Comparison of ENCODE assay signal across 24 cellular contexts in genomic region chr10:99529483-99530107, GRCh38. TPM values are rescaled to one million over a fixed set of nuclear protein-coding genes. Genes with fewer than 3 reads are reported as not detected.
A peak's percentile ranks its signal among the peaks of the same experiment; 100 is the strongest.
DNase-seq lines count a peak whose midpoint lies in the region; ATAC-seq, FAIRE-seq and TF ChIP-seq lines count a peak whose summit lies in the region.
"Had no signal": no experiment of that assay in that cellular context is flagged by ENCODE, and none has a peak within 500 bp of the region (broad histone marks: within the 10 kb centered on the region; RNA-seq: fewer than 3 reads in every experiment).

No MANE protein-coding gene starts in this region.

- BruUV-seq in endothelial cell of umbilical vein (replicated peaks; lab: Mats Ljungman, UMichigan): no TSS peak

- H3K4me2 ChIP-seq in endothelial cell of umbilical vein (ENCODE audit: insufficient read depth, low read length): no peak overlapping the region
- H3K4me2 ChIP-seq in osteoblast (ENCODE audit: insufficient read depth, low read length): no peak overlapping the region

- dilution Hi-C loops in endothelial cell of umbilical vein (cut with MboI; ENCODE audit: extremely low pct_ligation_motif_present, low sequenced_read_pairs): no loop called here

- in situ Hi-C loops in ACHN (cut with HindIII; ENCODE audit: low pct_ligation_motif_present, low pct_unique_long_range_greater_than_20kb, low sequenced_read_pairs): no loop called here

- DNase-seq in NCI-H2171 treated with DMSO at 0.1 percent for 48 hours (lab: John Stamatoyannopoulos, UW) (peak; percentile 47), NCI-H2171 (lab: John Stamatoyannopoulos, UW) (no peak), NCI-H69 (lab: John Stamatoyannopoulos, UW) (peak; percentile 30), endothelial cell of umbilical vein (ENCODE audit: low read depth, low spot score) (no peak), osteoblast (ENCODE audit: insufficient read length, low spot score, missing footprints) (peak; percentile 71), SKM-1 treated with dmso at 0.1 percent for 144 hours (lab: John Stamatoyannopoulos, UW; ENCODE audit: unreplicated experiment) (no peak), ACHN (no peak)
- DNase-seq: activated CD8-positive, alpha-beta memory T cell treated with anti-CD3 and anti-CD28 coated beads, Interleukin-2, amount 10 ng/mL, durations not matched to agents 7 days and 5 days; body of pancreas; GM23248; heart left ventricle; Karpas-422; NCI-H1105; NCI-H226; Right ventricle myocardium superior had no signal

- H2AFZ ChIP-seq in endothelial cell of umbilical vein (ENCODE audit: low read depth, low read length): no peak overlapping the region
- no peak overlapping the region for H2AFZ ChIP-seq in osteoblast (ENCODE audit: low read length)
- H2AFZ ChIP-seq: GM23248 had no signal

- CTCF ChIA-PET in endothelial cell of umbilical vein (lab: Charles Lee): interaction anchor here (1.8 kb wide), 1 partner anchor 93 kb away, joined by 7 read pairs; no protein-coding TSS in a partner anchor

- POLR2A ChIA-PET in endothelial cell of umbilical vein (lab: Charles Lee): no interaction called here

- no peak for TF ChIP-seq POLR2A in endothelial cell of umbilical vein (IDR thresholded peaks at IDR 0.05; ENCODE audit: low read depth, low read length)

- no peak overlapping the region for H3K4me3 ChIP-seq in endothelial cell of umbilical vein (replicated peaks in 1 of 3; ENCODE audit: insufficient read depth in 1 of 3, low read depth in 1 of 3, low read length in 3 of 3)
- no peak overlapping the region for H3K4me3 ChIP-seq in osteoblast (ENCODE audit: insufficient read depth, low read length)
- H3K4me3 ChIP-seq: body of pancreas, GM12878, GM23248, heart left ventricle, prostate gland, vagina had no signal

- TF ChIP-seq CTCF in endothelial cell of umbilical vein (IDR thresholded peaks at IDR 0.05; ENCODE audit: extremely low read depth in 1 of 2, insufficient read depth in 1 of 2, low read depth in 1 of 2, low read length in 2 of 2) (no peak), osteoblast (IDR thresholded peaks at IDR 0.05; ENCODE audit: extremely low read depth, low read depth, low read length) (no peak)

- H3K9me1 ChIP-seq in endothelial cell of umbilical vein (replicated peaks; ENCODE audit: control insufficient read depth, extremely low read depth, insufficient read depth, low read length): no peaks in the 10 kb centered on the region

- no peaks in the 10 kb centered on the region for H3K9me3 ChIP-seq in endothelial cell of umbilical vein (replicated peaks; ENCODE audit: control insufficient read depth, insufficient read depth, low read length)
- H3K9me3 ChIP-seq in osteoblast (ENCODE audit: low read depth, low read length): no peaks in the 10 kb centered on the region
- H3K9me3 ChIP-seq: body of pancreas, heart left ventricle, prostate gland, vagina had no signal

- H3K27me3 ChIP-seq in endothelial cell of umbilical vein (ENCODE audit: control insufficient read depth in 2 of 2, insufficient read depth in 2 of 2, low read length in 2 of 2): peaks cover 97 to 99% of the 10 kb centered on the region in 2 experiments
- H3K27me3 ChIP-seq in osteoblast (ENCODE audit: insufficient read depth, low read length): peaks cover 99% of the 10 kb centered on the region

- no peak for FAIRE-seq in endothelial cell of umbilical vein (lab: Jason Lieb, UNC)
- FAIRE-seq: A204.1, GM12878 had no signal

- no peaks in the 10 kb centered on the region for H3K4me1 ChIP-seq in endothelial cell of umbilical vein (ENCODE audit: control insufficient read depth, extremely low read depth, insufficient read depth, low read length)
- no peaks in the 10 kb centered on the region for H3K4me1 ChIP-seq in osteoblast (ENCODE audit: insufficient read depth, low read length)
- H3K4me1 ChIP-seq: prostate gland had no signal

- no peaks in the 10 kb centered on the region for H3K36me3 ChIP-seq in endothelial cell of umbilical vein (ENCODE audit: control insufficient read depth in 2 of 2, extremely low read depth in 1 of 2, insufficient read depth in 2 of 2, low read length in 2 of 2)
- no peaks in the 10 kb centered on the region for H3K36me3 ChIP-seq in osteoblast (ENCODE audit: insufficient read depth, low read length)
- H3K36me3 ChIP-seq: heart left ventricle, prostate gland, vagina had no signal

- H4K20me1 ChIP-seq in endothelial cell of umbilical vein (replicated peaks; ENCODE audit: control insufficient read depth, extremely low read depth, insufficient read depth, low read length) (no peaks in the 10 kb centered on the region), osteoblast (ENCODE audit: insufficient read depth, low read length) (no peaks in the 10 kb centered on the region)

- ATAC-seq in HG02759 (IDR thresholded peaks at IDR 0.05; ENCODE audit: unreplicated experiment): no peak
- ATAC-seq: activated CD8-positive, alpha-beta memory T cell treated with anti-CD3 and anti-CD28 coated beads, Interleukin-2, amount 10 ng/mL, durations not matched to agents 7 days and 5 days; body of pancreas; GM12878; heart left ventricle had no signal

- H3K9ac ChIP-seq in endothelial cell of umbilical vein (replicated peaks; ENCODE audit: extremely low read depth, insufficient read depth, low read length): no peak overlapping the region
- H3K9ac ChIP-seq: GM23248 had no signal

- intact Hi-C loops in endothelial cell of umbilical vein (cut with micrococcal nuclease): loop anchor here (5.0 kb wide), 1 partner anchor 97 kb away; the partner anchor contains the start of gene GOT1

- no peak overlapping the region for H3K27ac ChIP-seq in endothelial cell of umbilical vein (ENCODE audit: insufficient read depth, low read depth, low read length)
- H3K27ac ChIP-seq in osteoblast (ENCODE audit: low read depth, low read length): no peak overlapping the region
- H3K27ac ChIP-seq: GM23248, prostate gland, vagina had no signal

- no peaks in the 10 kb centered on the region for H3K79me2 ChIP-seq in endothelial cell of umbilical vein (ENCODE audit: control insufficient read depth, insufficient read depth, low read length)
- H3K79me2 ChIP-seq in osteoblast (ENCODE audit: insufficient read depth, low read length): no peaks in the 10 kb centered on the region

TF ChIP-seq in endothelial cell of umbilical vein, 7 proteins besides CTCF, POLR2A, EP300 and RAD21:
- TF ChIP-seq, protein P1, sequence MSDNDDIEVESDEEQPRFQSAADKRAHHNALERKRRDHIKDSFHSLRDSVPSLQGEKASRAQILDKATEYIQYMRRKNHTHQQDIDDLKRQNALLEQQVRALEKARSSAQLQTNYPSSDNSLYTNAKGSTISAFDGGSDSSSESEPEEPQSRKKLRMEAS (IDR thresholded peaks at IDR 0.05; ENCODE audit: insufficient read depth, insufficient read length): no peak
- peak; percentile 79 for TF ChIP-seq EZH2 (IDR thresholded peaks at IDR 0.05; ENCODE audit: borderline replicate concordance, low read depth, low read length, severe bottlenecking)

RNA-seq across cellular contexts. Expression of gene NKX2-3, which starts 3.1 kb away (rescaled TPM):
- total RNA-seq in endothelial cell of umbilical vein (not detected in 2 replicates), osteoblast (not detected in 2 replicates)
- not detected in 2 replicates for polyA plus RNA-seq in endothelial cell of umbilical vein
- polyA plus RNA-seq in endothelial cell of umbilical vein (2011; cell fraction: cytosol; rRNA removed): not detected in 2 replicates
- polyA plus RNA-seq in endothelial cell of umbilical vein (2011; cell fraction: nucleus; rRNA removed): not detected in 2 replicates
- polyA plus RNA-seq in endothelial cell of umbilical vein (2012): not detected in 2 replicates
- not detected in 2 replicates for polyA minus RNA-seq in endothelial cell of umbilical vein
- polyA minus RNA-seq in endothelial cell of umbilical vein (2011; cell fraction: cytosol; rRNA and poly(A)+ RNA removed): not detected
- not detected in 2 replicates for polyA minus RNA-seq in endothelial cell of umbilical vein (2011; cell fraction: nucleus; rRNA and poly(A)+ RNA removed)
- total RNA-seq: activated CD8-positive, alpha-beta memory T cell treated with anti-CD3 and anti-CD28 coated beads, Interleukin-2, amount 10 ng/mL, durations not matched to agents 7 days and 5 days; dermis microvascular lymphatic vessel endothelial cell; fibroblast of lung; GM12878; GM23248; heart left ventricle; kidney epithelial cell; mononuclear cell; prostate gland; Right ventricle myocardium superior; vagina had no signal
- polyA plus RNA-seq: fibroblast of lung, GM12878, GM23248, heart left ventricle had no signal

Comparison
In these comparisons a context has a peak if more than half of its experiments do, and no peak if none do; other contexts are left out.
1. DNase-seq: peak in NCI-H2171 treated with DMSO at 0.1 percent for 48 hours (single experiment), NCI-H69 (single experiment) and osteoblast (single experiment); none in NCI-H2171 (single experiment), endothelial cell of umbilical vein (single experiment), SKM-1 treated with dmso at 0.1 percent for 144 hours (single experiment) and ACHN (single experiment).